ENCODE assay signal across 20 cellular contexts in genomic region chr6:106474476-106474875, GRCh38.
"Had no signal": no experiment of that assay in that cellular context is flagged by ENCODE, and none has a peak within 500 bp of the region (broad histone marks: within the 10 kb centered on the region; RNA-seq: fewer than 3 reads in every experiment).

No MANE protein-coding gene starts in this region.

- H3K4me1 Mint-ChIP-seq: natural killer cell, neural crest cell had no signal

- H3K4me3 Mint-ChIP-seq: dendritic cell treated with granulocyte-macrophage colony-stimulating factor and Interleukin-4, amounts not matched to agents 40 ng/mL and 50 ng/mL, for 4 days; effector memory CD8-positive, alpha-beta T cell; natural killer cell; neural crest cell had no signal

- DNase-seq: effector memory CD8-positive, alpha-beta T cell; erythroblast; head of caudate nucleus; kidney; left colon; left ventricle myocardium superior; natural killer cell; ovary; right cardiac atrium; small intestine; stimulated activated CD4-positive, alpha-beta T cell treated with anti-CD3 and anti-CD28 coated beads, Interleukin-12 subunit alpha, Interleukin-12 subunit beta, amount 100 ng/mL, for 4 hours; stimulated activated naive CD4-positive, alpha-beta T cell; stomach; substantia nigra; transverse colon had no signal

- H3K27me3 Mint-ChIP-seq: dendritic cell treated with granulocyte-macrophage colony-stimulating factor and Interleukin-4, amounts not matched to agents 40 ng/mL and 50 ng/mL, for 4 days had no signal

- ATAC-seq: effector memory CD8-positive, alpha-beta T cell; left colon; left ventricle myocardium superior; natural killer cell; right cardiac atrium had no signal

- H3K9me3 Mint-ChIP-seq: dendritic cell treated with granulocyte-macrophage colony-stimulating factor and Interleukin-4, amounts not matched to agents 40 ng/mL and 50 ng/mL, for 4 days; effector memory CD8-positive, alpha-beta T cell; natural killer cell; neural crest cell had no signal

- H3K4me3 ChIP-seq: hepatocyte, ovary, stomach, thoracic aorta, transverse colon had no signal

- H3K27ac Mint-ChIP-seq: dendritic cell treated with granulocyte-macrophage colony-stimulating factor and Interleukin-4, amounts not matched to agents 40 ng/mL and 50 ng/mL, for 4 days; effector memory CD8-positive, alpha-beta T cell; natural killer cell; progenitor cell of endocrine pancreas had no signal

- H3K27ac ChIP-seq: hepatocyte, ovary, stomach, thoracic aorta, transverse colon had no signal

- H3K36me3 Mint-ChIP-seq: natural killer cell had no signal
